In the genomic region with DNA sequence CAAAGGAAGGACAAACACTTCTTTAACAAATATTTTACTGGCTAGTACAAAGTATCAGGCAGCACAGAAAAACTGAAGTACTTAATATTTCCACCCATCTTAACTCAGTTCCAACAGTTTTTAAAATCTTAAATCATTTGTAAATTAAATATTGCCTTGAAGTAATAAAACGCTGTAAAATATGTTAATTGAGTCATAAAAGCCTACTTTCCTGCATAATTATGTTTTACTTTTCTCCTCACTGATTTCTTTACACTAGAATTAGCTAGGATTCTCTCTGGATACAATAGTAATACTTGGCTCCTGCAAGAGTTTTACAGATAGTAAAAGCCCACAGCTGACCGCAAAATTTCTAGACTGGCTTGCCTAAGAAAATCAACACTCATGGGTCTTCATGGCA, we compare ENCODE assay signal across 28 cellular contexts.
"Had no signal": no experiment of that assay in that cellular context is flagged by ENCODE, and none has a peak within 500 bp of the region (broad histone marks: within the 10 kb centered on the region; RNA-seq: fewer than 3 reads in every experiment).

No MANE protein-coding gene starts in this region.

- DNase-seq: effector CD8-positive, alpha-beta T cell; erythroblast; esophagus squamous epithelium; foreskin melanocyte; hypothalamus; immature natural killer cell; islet precursor cell; kidney glomerular epithelial cell; left colon; left ventricle myocardium inferior; lower lobe of right lung; naive thymus-derived CD8-positive, alpha-beta T cell; stimulated activated CD4-positive, alpha-beta T cell treated with anti-CD3 and anti-CD28 coated beads, Interleukin-12 subunit alpha, Interleukin-12 subunit beta, amount 100 ng/mL, for 4 hours; stimulated activated CD4-positive, alpha-beta T cell treated with anti-CD3 and anti-CD28 coated beads, Interleukin-1b, Interleukin-23, amount 100 ng/mL, for 48 hours; stimulated activated CD4-positive, alpha-beta T cell treated with anti-CD3 and anti-CD28 coated beads, Interleukin-4, amount 100 ng/mL, for 1 hour; stimulated activated CD8-positive, alpha-beta memory T cell treated with anti-CD3 and anti-CD28 coated beads, Interleukin-4, amount 100 ng/mL, for 48 hours; stomach; thyroid gland; trophoblast cell had no signal

- H3K4me3 ChIP-seq: esophagus squamous epithelium, left ventricle myocardium inferior, lower lobe of right lung, right atrium auricular region, smooth muscle cell, stomach, thyroid gland, vagina had no signal

- H3K27ac Mint-ChIP-seq: progenitor cell of endocrine pancreas had no signal

- H3K9me3 ChIP-seq: esophagus squamous epithelium, left ventricle myocardium inferior, lower lobe of right lung, neutrophil, right atrium auricular region, stomach, thyroid gland, vagina had no signal

- H3K36me3 ChIP-seq: esophagus squamous epithelium, lower lobe of right lung, neutrophil, right atrium auricular region, thyroid gland, vagina had no signal

- ATAC-seq: left colon; lower lobe of right lung; naive thymus-derived CD8-positive, alpha-beta T cell; sciatic nerve had no signal

- H3K27me3 Mint-ChIP-seq: naive thymus-derived CD8-positive, alpha-beta T cell; progenitor cell of endocrine pancreas had no signal

- H3K4me1 ChIP-seq: esophagus squamous epithelium, lower lobe of right lung, parathyroid adenoma, stomach, thyroid gland had no signal

- FAIRE-seq: colon had no signal

- H3K27ac ChIP-seq: esophagus squamous epithelium, lower lobe of right lung, neutrophil, parathyroid adenoma, right atrium auricular region, stomach, thyroid gland, vagina had no signal

- H3K4me3 Mint-ChIP-seq: immature natural killer cell; naive thymus-derived CD8-positive, alpha-beta T cell; neural crest cell had no signal

- H3K9me3 Mint-ChIP-seq: immature natural killer cell, neural crest cell had no signal

- H3K27me3 ChIP-seq: esophagus squamous epithelium, neutrophil, right atrium auricular region, stomach, thyroid gland, vagina had no signal
